27 cellular contexts compared by ENCODE assay signal in genomic region chr2:137420744-137421143, GRCh38.
DNase-seq lines count a peak whose midpoint lies in the region; ATAC-seq and TF ChIP-seq lines count a peak whose summit lies in the region.
"Had no signal": no experiment of that assay in that cellular context is flagged by ENCODE, and none has a peak within 500 bp of the region (broad histone marks: within the 10 kb centered on the region; RNA-seq: fewer than 3 reads in every experiment).

No MANE protein-coding gene starts in this region.

- H3K27ac Mint-ChIP-seq in endodermal cell (no peak overlapping the region), neural progenitor cell (no peak overlapping the region)
- H3K27ac Mint-ChIP-seq: activated CD8-positive, alpha-beta T cell treated with anti-CD3 and anti-CD28 coated beads, Interleukin-2, amount 10 ng/mL, durations not matched to agents 7 days and 5 days; activated naive CD8-positive, alpha-beta T cell treated with anti-CD3 and anti-CD28 coated beads, Interleukin-2, amount 10 ng/mL, durations not matched to agents 7 days and 5 days; T-helper 17 cell had no signal

- H3K36me3 ChIP-seq in endodermal cell (ENCODE audit: control insufficient read depth, insufficient read depth, low read length) (no peaks in the 10 kb centered on the region), neural progenitor cell (no peaks in the 10 kb centered on the region)
- H3K36me3 ChIP-seq: BLaER1 treated with 17β-estradiol and CSF1 and Interleukin-3, amounts not matched to agents 10 nM and 100 nM; HAP-1; pancreas; right atrium auricular region; SJSA1; transverse colon had no signal

- no peak overlapping the region for H3K9ac ChIP-seq in endodermal cell (ENCODE audit: extremely low read depth, low read length, poor library complexity, severe bottlenecking)
- no peak overlapping the region for H3K9ac ChIP-seq in neural progenitor cell
- H3K9ac ChIP-seq: BLaER1 treated with 17β-estradiol and CSF1 and Interleukin-3, amounts not matched to agents 10 nM and 100 nM had no signal

- H3K4me1 Mint-ChIP-seq in endodermal cell (peaks cover 8% of the 10 kb centered on the region), neural progenitor cell (no peaks in the 10 kb centered on the region)
- H3K4me1 Mint-ChIP-seq: activated naive CD8-positive, alpha-beta T cell treated with anti-CD3 and anti-CD28 coated beads, Interleukin-2, amount 10 ng/mL, durations not matched to agents 7 days and 5 days; T-helper 17 cell had no signal

- H3K27ac ChIP-seq in endodermal cell (ENCODE audit: low read depth, low read length) (no peak overlapping the region), neural progenitor cell (no peak overlapping the region), caudate nucleus (ENCODE audit: low read depth, low read length) (no peak overlapping the region)
- H3K27ac ChIP-seq: BLaER1 treated with 17β-estradiol and CSF1 and Interleukin-3, amounts not matched to agents 10 nM and 100 nM; pancreas; right atrium auricular region; SJSA1; transverse colon had no signal

- WGBS in endodermal cell (ENCODE audit: insufficient coverage in 1 of 2, insufficient read length in 1 of 2), 2 experiments = 52 to 85% methylated on average over 2 to 3 of the region's 3 CpGs

- H3K9me3 Mint-ChIP-seq in endodermal cell (peaks cover 26% of the 10 kb centered on the region), neural progenitor cell (no peaks in the 10 kb centered on the region)
- H3K9me3 Mint-ChIP-seq: activated naive CD8-positive, alpha-beta T cell treated with anti-CD3 and anti-CD28 coated beads, Interleukin-2, amount 10 ng/mL, durations not matched to agents 7 days and 5 days had no signal

- no peaks in the 10 kb centered on the region for H3K79me2 ChIP-seq in neural progenitor cell (ENCODE audit: low read depth)

- H3K27me3 ChIP-seq in endodermal cell (ENCODE audit: control insufficient read depth, insufficient read depth, low read length, poor library complexity, severe bottlenecking) (no peaks in the 10 kb centered on the region), neural progenitor cell (no peaks in the 10 kb centered on the region)
- H3K27me3 ChIP-seq: BLaER1 treated with 17β-estradiol and CSF1 and Interleukin-3, amounts not matched to agents 10 nM and 100 nM; pancreas; right atrium auricular region; SJSA1; transverse colon had no signal

- H3K36me3 Mint-ChIP-seq in endodermal cell (ENCODE audit: low read depth) = peaks cover 4% of the 10 kb centered on the region
- no peaks in the 10 kb centered on the region for H3K36me3 Mint-ChIP-seq in neural progenitor cell
- H3K36me3 Mint-ChIP-seq: activated naive CD8-positive, alpha-beta T cell treated with anti-CD3 and anti-CD28 coated beads, Interleukin-2, amount 10 ng/mL, durations not matched to agents 7 days and 5 days had no signal

- no peaks in the 10 kb centered on the region for H3F3A ChIP-seq in neural progenitor cell (ENCODE audit: low read depth)

- H2AFZ ChIP-seq in neural progenitor cell (replicated peaks) = no peak overlapping the region

- peak overlapping the region; percentile 65 for H3K4me3 ChIP-seq in endodermal cell (ENCODE audit: low read length)
- no peak overlapping the region for H3K4me3 ChIP-seq in neural progenitor cell
- H3K4me3 ChIP-seq: BLaER1 treated with 17β-estradiol and CSF1 and Interleukin-3, amounts not matched to agents 10 nM and 100 nM; HAP-1; lung; pancreas; right atrium auricular region; SJSA1; transverse colon had no signal

- peaks cover 34% of the 10 kb centered on the region for H3K9me3 ChIP-seq in endodermal cell (ENCODE audit: control insufficient read depth, low read length)
- no peaks in the 10 kb centered on the region for H3K9me3 ChIP-seq in neural progenitor cell (ENCODE audit: low read depth)
- H3K9me3 ChIP-seq: HAP-1, pancreas, right atrium auricular region, SJSA1, transverse colon had no signal

- DNase-seq in EH (ENCODE audit: low read depth) (peak; percentile 39), endodermal cell (no peak), neural progenitor cell (ENCODE audit: low spot score) (peak; percentile 7), HuH-7 (ENCODE audit: low spot score) (no peak), activated T-cell treated with anti-CD3 and anti-CD28 coated beads for 4 hours (no peak), caudate nucleus (lab: John Stamatoyannopoulos, UW) (no peak)
- DNase-seq: activated CD8-positive, alpha-beta T cell treated with anti-CD3 and anti-CD28 coated beads, Interleukin-2, amount 10 ng/mL, durations not matched to agents 7 days and 5 days; activated naive CD8-positive, alpha-beta T cell treated with anti-CD3 and anti-CD28 coated beads, Interleukin-2, amount 10 ng/mL, durations not matched to agents 7 days and 5 days; DND-41; KG1; kidney glomerular epithelial cell; NCI-H1417 treated with DMSO at 0.1 percent for 48 hours; NCI-H2081; NCI-H2227 treated with DMSO at 0.1 percent for 48 hours; NCI-H69; pancreas; stimulated activated CD4-positive, alpha-beta T cell treated with anti-CD3 and anti-CD28 coated beads, Interleukin-12 subunit alpha, Interleukin-12 subunit beta, amount 100 ng/mL, for 4 hours; stimulated activated CD4-positive, alpha-beta T cell treated with anti-CD3 and anti-CD28 coated beads, Interleukin-4, amount 100 ng/mL, for 1 hour; T-helper 17 cell; transverse colon had no signal

- no peak overlapping the region for H3K4me2 ChIP-seq in neural progenitor cell
- H3K4me2 ChIP-seq: BLaER1 treated with 17β-estradiol and CSF1 and Interleukin-3, amounts not matched to agents 10 nM and 100 nM had no signal

- no peak for TF ChIP-seq CTCF in endodermal cell (conservative IDR thresholded peaks at IDR 0.05)
- no peak for TF ChIP-seq CTCF in neural progenitor cell (IDR thresholded peaks at IDR 0.05)

- H3K4me3 Mint-ChIP-seq in endodermal cell (no peak overlapping the region), neural progenitor cell (no peak overlapping the region)
- H3K4me3 Mint-ChIP-seq: activated CD8-positive, alpha-beta T cell treated with anti-CD3 and anti-CD28 coated beads, Interleukin-2, amount 10 ng/mL, durations not matched to agents 7 days and 5 days; activated naive CD8-positive, alpha-beta T cell treated with anti-CD3 and anti-CD28 coated beads, Interleukin-2, amount 10 ng/mL, durations not matched to agents 7 days and 5 days; T-helper 17 cell had no signal

- H3K27me3 Mint-ChIP-seq in endodermal cell (ENCODE audit: insufficient read depth) (no peaks in the 10 kb centered on the region), neural progenitor cell (ENCODE audit: insufficient read depth, low read depth) (no peaks in the 10 kb centered on the region)
- H3K27me3 Mint-ChIP-seq: activated naive CD8-positive, alpha-beta T cell treated with anti-CD3 and anti-CD28 coated beads, Interleukin-2, amount 10 ng/mL, durations not matched to agents 7 days and 5 days; T-helper 17 cell had no signal

- H4K20me1 ChIP-seq in neural progenitor cell (ENCODE audit: low read depth) = no peaks in the 10 kb centered on the region
- H4K20me1 ChIP-seq: BLaER1 treated with 17β-estradiol and CSF1 and Interleukin-3, amounts not matched to agents 10 nM and 100 nM had no signal

- no peak for TF ChIP-seq EP300 in Ishikawa (IDR thresholded peaks at IDR 0.05; ENCODE audit: borderline replicate concordance)

- H3K4me1 ChIP-seq in endodermal cell (ENCODE audit: control insufficient read depth, insufficient read depth, low read length) = peaks cover 5% of the 10 kb centered on the region
- no peaks in the 10 kb centered on the region for H3K4me1 ChIP-seq in neural progenitor cell
- H3K4me1 ChIP-seq: BLaER1 treated with 17β-estradiol and CSF1 and Interleukin-3, amounts not matched to agents 10 nM and 100 nM; pancreas; right atrium auricular region; SJSA1; transverse colon had no signal

- no peak for ATAC-seq in GM21619 (IDR thresholded peaks at IDR 0.05; ENCODE audit: unreplicated experiment)
- ATAC-seq: activated CD8-positive, alpha-beta T cell treated with anti-CD3 and anti-CD28 coated beads, Interleukin-2, amount 10 ng/mL, durations not matched to agents 7 days and 5 days; pancreas; T-helper 17 cell had no signal

- TF ChIP-seq RAD21 in Ishikawa (IDR thresholded peaks at IDR 0.05; ENCODE audit: low read depth) = no peak

TF ChIP-seq in Ishikawa, 13 proteins besides CTCF, POLR2A, EP300 and RAD21:
- no peak for TF ChIP-seq USF1 (IDR thresholded peaks at IDR 0.05)
- no peak for TF ChIP-seq YY1 (IDR thresholded peaks at IDR 0.05; ENCODE audit: low read depth)
- TF ChIP-seq NFIC (IDR thresholded peaks at IDR 0.05) = 0 out of 2 replicates have a peak, but pooled peaks have one; percentile 14
- no peak for TF ChIP-seq CEBPB (IDR thresholded peaks at IDR 0.05)
- peak; percentile 86 for TF ChIP-seq TEAD4 (IDR thresholded peaks at IDR 0.05)

Comparison
In these comparisons a context has a peak if more than half of its experiments do, and no peak if none do; other contexts are left out.
1. DNase-seq: peak in EH (single experiment) and neural progenitor cell (single experiment); none in endodermal cell (single experiment), HuH-7 (single experiment), activated T-cell treated with anti-CD3 and anti-CD28 coated beads for 4 hours (single experiment) and caudate nucleus (0 of 61).